Comparison of ENCODE assay signal across 19 cellular contexts in the genomic region with DNA sequence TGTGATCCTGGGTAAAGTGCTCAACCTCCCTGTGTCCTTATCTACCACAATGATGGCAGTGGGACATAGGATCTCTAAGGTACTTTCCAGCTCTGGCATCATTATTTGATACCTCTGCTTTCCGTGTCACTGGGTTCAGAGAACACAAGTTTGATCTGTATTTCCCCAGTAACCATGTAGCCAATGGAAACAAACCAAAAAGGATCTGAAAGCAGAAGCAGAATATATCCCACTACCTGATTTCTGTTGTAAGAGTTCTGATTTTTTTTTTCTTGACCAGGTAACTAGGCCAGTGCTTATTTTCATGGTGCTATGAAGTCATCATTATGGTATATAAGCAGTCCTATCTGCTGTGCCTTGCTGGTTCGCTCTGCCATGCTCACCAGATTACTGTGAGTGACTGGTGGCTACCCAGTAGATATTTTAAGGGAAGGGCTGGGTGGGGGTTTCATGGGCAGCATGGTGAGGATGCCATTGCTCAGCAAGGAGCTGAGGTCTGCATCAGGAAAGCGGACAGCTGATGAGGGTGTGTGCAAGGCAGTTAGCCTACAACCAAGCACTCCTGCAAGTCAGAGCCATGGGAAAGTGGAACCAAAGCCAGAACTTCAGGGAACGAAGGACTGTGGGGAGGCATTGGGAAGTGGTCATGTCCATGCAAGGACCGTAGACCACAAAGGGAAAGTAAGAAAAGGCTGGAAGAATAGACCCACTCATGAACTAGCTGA.
DNase-seq lines count a peak whose midpoint lies in the region; ATAC-seq and TF ChIP-seq lines count a peak whose summit lies in the region.
"Had no signal": no experiment of that assay in that cellular context is flagged by ENCODE, and none has a peak within 500 bp of the region (broad histone marks: within the 10 kb centered on the region; RNA-seq: fewer than 3 reads in every experiment).

No MANE protein-coding gene starts in this region.

- no peaks in the 10 kb centered on the region for H3K4me1 ChIP-seq in naive thymus-derived CD4-positive, alpha-beta T cell (ENCODE audit: control insufficient read depth in 2 of 2, insufficient read depth in 2 of 2, low read length in 2 of 2)
- peaks cover 0 to 25% of the 10 kb centered on the region in 2 donors for H3K4me1 ChIP-seq in right atrium auricular region
- no peaks in the 10 kb centered on the region for H3K4me1 ChIP-seq in Caco-2
- H3K4me1 ChIP-seq: BE2C, right lobe of liver had no signal

- ATAC-seq in GM18861 (IDR thresholded peaks at IDR 0.05; ENCODE audit: unreplicated experiment): peak; percentile 63
- peak; percentile 50 for ATAC-seq in GM21723 (IDR thresholded peaks at IDR 0.05; ENCODE audit: unreplicated experiment)
- ATAC-seq in HG03354 (IDR thresholded peaks at IDR 0.05; ENCODE audit: poor library complexity, severe bottlenecking, unreplicated experiment): peak; percentile 54
- peak; percentile 27 for ATAC-seq in naive thymus-derived CD4-positive, alpha-beta T cell
- no peak for ATAC-seq in GM19455 (IDR thresholded peaks at IDR 0.05; ENCODE audit: unreplicated experiment)
- ATAC-seq: esophagus mucosa; left colon; right lobe of liver; stimulated activated effector memory CD8-positive, alpha-beta T cell treated with anti-CD3 and anti-CD28 coated beads, Interleukin-12 subunit alpha, Interleukin-12 subunit beta, amount 100 ng/mL, for 72 hours had no signal

- no peaks in the 10 kb centered on the region for H3K9me3 ChIP-seq in naive thymus-derived CD4-positive, alpha-beta T cell (ENCODE audit: control insufficient read depth in 2 of 3, low read length in 3 of 3)
- H3K9me3 ChIP-seq in right atrium auricular region: no peaks in the 10 kb centered on the region
- no peaks in the 10 kb centered on the region for H3K9me3 ChIP-seq in Caco-2
- H3K9me3 ChIP-seq: BE2C, right lobe of liver had no signal

- POLR2A ChIA-PET in naive thymus-derived CD4-positive, alpha-beta T cell (lab: Charles Lee): no interaction called here
- POLR2A ChIA-PET in Caco-2 (lab: Charles Lee): no interaction called here

- H3K27ac ChIP-seq in naive thymus-derived CD4-positive, alpha-beta T cell (ENCODE audit: low read depth, low read length): no peak overlapping the region
- no peak overlapping the region for H3K27ac ChIP-seq in right atrium auricular region
- H3K27ac ChIP-seq: coronary artery, hepatocyte, right lobe of liver, SK-N-MC had no signal

- no peaks in the 10 kb centered on the region for H3K36me3 ChIP-seq in naive thymus-derived CD4-positive, alpha-beta T cell (ENCODE audit: control insufficient read depth in 2 of 3, insufficient read depth in 3 of 3, low read length in 3 of 3)
- H3K36me3 ChIP-seq in right atrium auricular region: peaks cover 11% of the 10 kb centered on the region
- H3K36me3 ChIP-seq in Caco-2 (ENCODE audit: control insufficient read depth, insufficient read depth, low read length): no peaks in the 10 kb centered on the region
- H3K36me3 ChIP-seq: BE2C, right lobe of liver had no signal

- H3K27ac Mint-ChIP-seq in naive thymus-derived CD4-positive, alpha-beta T cell: no peak overlapping the region
- H3K27ac Mint-ChIP-seq in Caco-2 (ENCODE audit: unreplicated experiment): no peak overlapping the region
- H3K27ac Mint-ChIP-seq: nephron; stimulated activated effector memory CD8-positive, alpha-beta T cell treated with anti-CD3 and anti-CD28 coated beads, Interleukin-12 subunit alpha, Interleukin-12 subunit beta, amount 100 ng/mL, for 72 hours had no signal

- TF ChIP-seq CTCF in right atrium auricular region (IDR thresholded peaks at IDR 0.05) (no peak), Caco-2 (IDR thresholded peaks at IDR 0.05; ENCODE audit: insufficient read depth in 1 of 2, low read depth in 1 of 2, low read length in 1 of 2, severe bottlenecking in 1 of 2, unreplicated experiment in 1 of 2) (no peak)

- no peak overlapping the region for H3K4me3 Mint-ChIP-seq in naive thymus-derived CD4-positive, alpha-beta T cell
- H3K4me3 Mint-ChIP-seq in Caco-2 (ENCODE audit: unreplicated experiment): no peak overlapping the region
- H3K4me3 Mint-ChIP-seq: stimulated activated effector memory CD8-positive, alpha-beta T cell treated with anti-CD3 and anti-CD28 coated beads, Interleukin-12 subunit alpha, Interleukin-12 subunit beta, amount 100 ng/mL, for 72 hours had no signal

- BruUV-seq in Caco-2 (replicated peaks; lab: Mats Ljungman, UMichigan): no TSS peak

- CTCF ChIA-PET in naive thymus-derived CD4-positive, alpha-beta T cell (lab: Charles Lee): no interaction called here
- CTCF ChIA-PET in Caco-2 (lab: Charles Lee): no interaction called here

- H3K9me3 Mint-ChIP-seq in naive thymus-derived CD4-positive, alpha-beta T cell: no peaks in the 10 kb centered on the region
- no peaks in the 10 kb centered on the region for H3K9me3 Mint-ChIP-seq in Caco-2 (ENCODE audit: unreplicated experiment)
- H3K9me3 Mint-ChIP-seq: nephron; stimulated activated effector memory CD8-positive, alpha-beta T cell treated with anti-CD3 and anti-CD28 coated beads, Interleukin-12 subunit alpha, Interleukin-12 subunit beta, amount 100 ng/mL, for 72 hours had no signal

- no peak for DNase-seq in naive thymus-derived CD4-positive, alpha-beta T cell
- DNase-seq in NCI-H128 (lab: John Stamatoyannopoulos, UW; ENCODE audit: unreplicated experiment): no peak
- DNase-seq in right atrium auricular region (ENCODE audit: low spot score): no peak
- DNase-seq in Caco-2: no peak
- DNase-seq: BE2C; DMS53; left colon; right lobe of liver; stimulated activated CD4-positive, alpha-beta T cell treated with anti-CD3 and anti-CD28 coated beads, Interleukin-4, amount 100 ng/mL, for 24 hours had no signal

- H3K27me3 ChIP-seq in naive thymus-derived CD4-positive, alpha-beta T cell (ENCODE audit: control insufficient read depth in 2 of 2, insufficient read depth in 2 of 2, low read length in 2 of 2): no peaks in the 10 kb centered on the region
- H3K27me3 ChIP-seq in right atrium auricular region (no peaks in the 10 kb centered on the region), Caco-2 (replicated peaks; ENCODE audit: control insufficient read depth, insufficient read depth, low read length) (no peaks in the 10 kb centered on the region; the same call in 1 of the 2 replicates)
- H3K27me3 ChIP-seq: BE2C, hepatocyte, right lobe of liver had no signal

- peaks cover 0 to 11% (median 0%) of the 10 kb centered on the region in 5 donors for H3K36me3 Mint-ChIP-seq in naive thymus-derived CD4-positive, alpha-beta T cell
- no peaks in the 10 kb centered on the region for H3K36me3 Mint-ChIP-seq in Caco-2 (ENCODE audit: insufficient read depth, unreplicated experiment)

- H3K4me1 Mint-ChIP-seq in naive thymus-derived CD4-positive, alpha-beta T cell: peaks cover 0 to 8% (median 0%) of the 10 kb centered on the region in 7 donors
- H3K4me1 Mint-ChIP-seq in Caco-2 (ENCODE audit: low read depth, unreplicated experiment): peaks cover 6% of the 10 kb centered on the region

- H3K27me3 Mint-ChIP-seq in naive thymus-derived CD4-positive, alpha-beta T cell: peaks cover 0 to 12% (median 5%) of the 10 kb centered on the region in 5 donors
- H3K27me3 Mint-ChIP-seq in Caco-2 (ENCODE audit: insufficient read depth, unreplicated experiment): peaks cover 3% of the 10 kb centered on the region

- intact Hi-C loops in naive thymus-derived CD4-positive, alpha-beta T cell (cut with micrococcal nuclease): no loop called here
- intact Hi-C loops in Caco-2 (cut with micrococcal nuclease; ENCODE audit: unreplicated experiment): no loop called here

- H3K4me3 ChIP-seq in naive thymus-derived CD4-positive, alpha-beta T cell (ENCODE audit: low read length): no peak overlapping the region
- H3K4me3 ChIP-seq in right atrium auricular region (no peak overlapping the region), Caco-2 (ENCODE audit: low read depth, low read length) (no peak overlapping the region)
- H3K4me3 ChIP-seq: coronary artery, hepatocyte, right lobe of liver, SK-N-MC had no signal
